Comparison of ENCODE assay signal across 22 cellular contexts in the genomic region with DNA sequence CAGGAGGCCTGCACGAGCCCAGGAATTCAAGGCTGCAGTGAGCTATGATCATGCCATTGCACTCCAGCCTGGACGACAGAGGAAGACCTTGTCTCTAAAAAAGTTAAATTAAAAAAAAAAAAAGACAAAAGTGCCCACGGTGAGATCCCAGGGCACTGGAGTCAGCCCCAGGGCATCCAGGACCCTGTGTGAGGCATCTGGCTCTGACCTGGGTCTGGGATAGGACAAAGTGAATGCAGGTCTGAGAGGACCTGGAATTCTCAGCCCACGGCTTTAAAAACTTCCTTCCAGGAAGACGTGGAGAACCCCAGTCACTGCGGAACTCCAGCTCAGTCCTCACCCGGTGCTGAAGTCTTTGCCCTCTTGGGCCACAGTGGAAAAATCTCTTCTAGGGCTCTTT. TPM values are rescaled to one million over a fixed set of nuclear protein-coding genes. Genes with fewer than 3 reads are reported as not detected.
DNase-seq lines count a peak whose midpoint lies in the region.
"Had no signal": no experiment of that assay in that cellular context is flagged by ENCODE, and none has a peak within 500 bp of the region (broad histone marks: within the 10 kb centered on the region; RNA-seq: fewer than 3 reads in every experiment).

No MANE protein-coding gene starts in this region.

- DNase-seq in dermis blood vessel endothelial cell (peak; percentile 14), AG20443 (ENCODE audit: low spot score) (no peak)
- DNase-seq: 8988T; ACHN; AML-193; BE2C; C1 segment of cervical spinal cord; Caco-2; Calu3; CD4-positive, alpha-beta memory T cell; CD4-positive, alpha-beta T cell; CD4-positive, CD25-positive, alpha-beta regulatory T cell; CD8-positive, alpha-beta memory T cell; CD8-positive, alpha-beta T cell; COR-L47; DMS 273 treated with DMSO at 0.1 percent for 48 hours; DMS153; DMS53; DMS79; DMS79 treated with DMSO at 0.1 percent for 48 hours; DND-41; EL had no signal

RNA-seq across cellular contexts. Expression of gene PHETA1, which starts 33.1 kb away (rescaled TPM):
- total RNA-seq in dermis blood vessel endothelial cell, result 8.5 and 9.7 TPM in 2 replicates
